26 cellular contexts compared by ENCODE assay signal in the genomic region with DNA sequence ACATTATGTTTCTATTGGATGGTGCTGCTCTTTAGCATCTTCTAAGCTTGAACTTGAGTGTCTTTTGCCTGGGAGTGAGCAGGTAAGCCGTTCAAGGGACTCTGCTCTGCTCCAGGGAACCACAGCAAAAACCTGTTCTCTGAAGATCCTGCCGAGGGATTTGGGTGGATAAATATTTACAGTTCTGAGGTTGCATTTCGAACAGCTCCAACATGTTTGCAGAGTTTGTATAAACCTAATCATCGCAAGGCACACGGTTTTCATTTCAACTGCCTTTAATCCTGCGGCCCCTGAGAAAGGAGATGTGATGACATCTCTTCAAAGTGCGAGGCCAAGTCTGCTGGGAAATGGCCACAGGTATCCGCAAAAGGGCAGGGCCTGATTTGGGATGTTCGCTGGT.
"Had no signal": no experiment of that assay in that cellular context is flagged by ENCODE, and none has a peak within 500 bp of the region (broad histone marks: within the 10 kb centered on the region; RNA-seq: fewer than 3 reads in every experiment).

No MANE protein-coding gene starts in this region.

- H3K9me3 Mint-ChIP-seq: mesothelial cell of epicardium; natural killer cell treated with Interleukin-12 subunit alpha and Interleukin-12 subunit beta and Interleukin-15 and Interleukin-18, amount 100 ng/mL, for 72 hours; neural crest cell; stimulated activated effector memory CD8-positive, alpha-beta T cell treated with anti-CD3 and anti-CD28 coated beads, Interleukin-12 subunit alpha, Interleukin-12 subunit beta, amount 100 ng/mL, for 72 hours had no signal

- H3K27me3 ChIP-seq: vagina had no signal

- H3K4me3 ChIP-seq: dorsolateral prefrontal cortex, gastrocnemius medialis, lower lobe of right lung, mucosa of descending colon, right atrium auricular region, sigmoid colon, stomach, thyroid gland, vagina had no signal

- H3K9ac ChIP-seq: parathyroid adenoma had no signal

- DNase-seq: dorsolateral prefrontal cortex; effector CD4-positive, alpha-beta T cell; foreskin fibroblast; gastrocnemius medialis; head of caudate nucleus; left ventricle myocardium superior; lower lobe of right lung; mucosa of descending colon; naive B cell; stimulated activated CD4-positive, alpha-beta T cell treated with anti-CD3 and anti-CD28 coated beads, Interleukin-2, amount 100 ng/mL, for 24 hours; stimulated activated CD4-positive, alpha-beta T cell treated with anti-CD3 and anti-CD28 coated beads, Interleukin-4, amount 100 ng/mL, for 24 hours; stimulated activated naive CD4-positive, alpha-beta T cell treated with Interleukin-2 at 50 U/mL for 16 hours; stomach; thyroid gland; trophoblast cell had no signal

- H3K79me2 ChIP-seq: parathyroid adenoma had no signal

- H3K27ac ChIP-seq: dorsolateral prefrontal cortex, gastrocnemius medialis, lower lobe of right lung, parathyroid adenoma, right atrium auricular region, sigmoid colon, stomach, thyroid gland, vagina had no signal

- H3K27ac Mint-ChIP-seq: memory B cell; mesothelial cell of epicardium; naive B cell; natural killer cell treated with Interleukin-12 subunit alpha and Interleukin-12 subunit beta and Interleukin-15 and Interleukin-18, amount 100 ng/mL, for 72 hours; progenitor cell of endocrine pancreas; stimulated activated effector memory CD8-positive, alpha-beta T cell treated with anti-CD3 and anti-CD28 coated beads, Interleukin-12 subunit alpha, Interleukin-12 subunit beta, amount 100 ng/mL, for 72 hours had no signal

- H3K4me1 Mint-ChIP-seq: memory B cell; stimulated activated effector memory CD8-positive, alpha-beta T cell treated with anti-CD3 and anti-CD28 coated beads, Interleukin-12 subunit alpha, Interleukin-12 subunit beta, amount 100 ng/mL, for 72 hours had no signal

- FAIRE-seq: keratinocyte had no signal

- H3K4me3 Mint-ChIP-seq: memory B cell; mesothelial cell of epicardium; natural killer cell treated with Interleukin-12 subunit alpha and Interleukin-12 subunit beta and Interleukin-15 and Interleukin-18, amount 100 ng/mL, for 72 hours; stimulated activated effector memory CD8-positive, alpha-beta T cell treated with anti-CD3 and anti-CD28 coated beads, Interleukin-12 subunit alpha, Interleukin-12 subunit beta, amount 100 ng/mL, for 72 hours had no signal

- H2AFZ ChIP-seq: parathyroid adenoma had no signal

- ATAC-seq: gastrocnemius medialis; left ventricle myocardium superior; lower lobe of right lung; mucosa of descending colon; natural killer cell treated with Interleukin-12 subunit alpha and Interleukin-12 subunit beta and Interleukin-15 and Interleukin-18, amount 100 ng/mL, for 72 hours; stimulated activated effector memory CD8-positive, alpha-beta T cell treated with anti-CD3 and anti-CD28 coated beads, Interleukin-12 subunit alpha, Interleukin-12 subunit beta, amount 100 ng/mL, for 72 hours had no signal

- H3K36me3 Mint-ChIP-seq: memory B cell; mesothelial cell of epicardium; naive B cell; natural killer cell treated with Interleukin-12 subunit alpha and Interleukin-12 subunit beta and Interleukin-15 and Interleukin-18, amount 100 ng/mL, for 72 hours; stimulated activated effector memory CD8-positive, alpha-beta T cell treated with anti-CD3 and anti-CD28 coated beads, Interleukin-12 subunit alpha, Interleukin-12 subunit beta, amount 100 ng/mL, for 72 hours had no signal

- H3K4me1 ChIP-seq: lower lobe of right lung, parathyroid adenoma had no signal

- H3K9me3 ChIP-seq: gastrocnemius medialis, lower lobe of right lung, mucosa of descending colon, right atrium auricular region, sigmoid colon, thyroid gland, vagina had no signal

- H3K36me3 ChIP-seq: gastrocnemius medialis, lower lobe of right lung, right atrium auricular region, sigmoid colon, stomach, thyroid gland, vagina had no signal
